In genomic region chr9:115717298-115717697, GRCh38 we compare ENCODE assay signal across 28 cellular contexts.
DNase-seq lines count a peak whose midpoint lies in the region; ATAC-seq and TF ChIP-seq lines count a peak whose summit lies in the region.
"Had no signal": no experiment of that assay in that cellular context is flagged by ENCODE, and none has a peak within 500 bp of the region (broad histone marks: within the 10 kb centered on the region; RNA-seq: fewer than 3 reads in every experiment).

No MANE protein-coding gene starts in this region.

- H3K18ac ChIP-seq in trophoblast cell (ENCODE audit: low read length) = no peak overlapping the region

- H3K4me1 ChIP-seq in trophoblast cell (ENCODE audit: control insufficient read depth in 1 of 2, insufficient read depth in 2 of 2, low read length in 2 of 2) (no peaks in the 10 kb centered on the region), vagina (no peaks in the 10 kb centered on the region)
- H3K4me1 ChIP-seq: BLaER1, Caco-2, heart right ventricle, sigmoid colon, SJSA1, transverse colon had no signal

- no peak overlapping the region for H2BK12ac ChIP-seq in trophoblast cell (ENCODE audit: low read length)

- no peak for TF ChIP-seq CTCF in brain microvascular endothelial cell (IDR thresholded peaks at IDR 0.05; ENCODE audit: low read depth, low read length, missing control alignments)
- no peak for TF ChIP-seq CTCF in fibroblast of pulmonary artery (IDR thresholded peaks at IDR 0.05; ENCODE audit: low read length, missing control alignments)
- no peak for TF ChIP-seq CTCF in vagina (IDR thresholded peaks at IDR 0.05)

- no peak overlapping the region for H3K27ac Mint-ChIP-seq in effector memory CD8-positive, alpha-beta T cell
- H3K27ac Mint-ChIP-seq: activated naive CD8-positive, alpha-beta T cell; mesothelial cell of epicardium; naive B cell; stimulated activated effector memory CD8-positive, alpha-beta T cell treated with anti-CD3 and anti-CD28 coated beads, Interleukin-12 subunit alpha, Interleukin-12 subunit beta, amount 100 ng/mL, for 72 hours; T-cell had no signal

- intact Hi-C loops in vagina (cut with DNase I) = no loop called here

- no peak overlapping the region for H4K91ac ChIP-seq in trophoblast cell (ENCODE audit: low read depth, low read length)

- H3K9me3 ChIP-seq in trophoblast cell (ENCODE audit: insufficient read depth, low read depth, low read length) = no peaks in the 10 kb centered on the region
- no peaks in the 10 kb centered on the region for H3K9me3 ChIP-seq in vagina
- H3K9me3 ChIP-seq: BLaER1, Caco-2, sigmoid colon, SJSA1, transverse colon had no signal

- no peak overlapping the region for H4K12ac ChIP-seq in trophoblast cell (ENCODE audit: low read depth, low read length)

- ATAC-seq in HG03025 (IDR thresholded peaks at IDR 0.05; ENCODE audit: low FRiP score, unreplicated experiment) = no peak
- no peak for ATAC-seq in effector memory CD8-positive, alpha-beta T cell (replicated peaks)
- ATAC-seq: heart right ventricle; left ventricle myocardium superior; stimulated activated effector memory CD8-positive, alpha-beta T cell treated with anti-CD3 and anti-CD28 coated beads, Interleukin-12 subunit alpha, Interleukin-12 subunit beta, amount 100 ng/mL, for 72 hours; T-cell had no signal

- H3K4me3 ChIP-seq in brain microvascular endothelial cell (ENCODE audit: low read depth, low read length) (no peak overlapping the region), fibroblast of pulmonary artery (replicated peaks; ENCODE audit: low read depth, low read length) (no peak overlapping the region), trophoblast cell (ENCODE audit: low read depth, low read length) (no peak overlapping the region), vagina (no peak overlapping the region)
- H3K4me3 ChIP-seq: BLaER1, heart right ventricle, sigmoid colon, SJSA1, transverse colon had no signal

- H2BK120ac ChIP-seq in trophoblast cell (ENCODE audit: insufficient read depth, low read length, poor library complexity) = no peak overlapping the region

- no peak overlapping the region for H3K4me2 ChIP-seq in trophoblast cell (ENCODE audit: low read length)
- H3K4me2 ChIP-seq: BLaER1 had no signal

- H3K36me3 ChIP-seq in brain microvascular endothelial cell (replicated peaks) = no peaks in the 10 kb centered on the region
- H3K36me3 ChIP-seq in trophoblast cell (ENCODE audit: control insufficient read depth in 1 of 2, insufficient read depth in 2 of 2, low read length in 2 of 2) = no peaks in the 10 kb centered on the region
- no peaks in the 10 kb centered on the region for H3K36me3 ChIP-seq in vagina
- H3K36me3 ChIP-seq: BLaER1, heart right ventricle, sigmoid colon, SJSA1, transverse colon had no signal

- H3K27me3 ChIP-seq in brain microvascular endothelial cell (replicated peaks) = no peaks in the 10 kb centered on the region
- no peaks in the 10 kb centered on the region for H3K27me3 ChIP-seq in trophoblast cell (ENCODE audit: insufficient read depth, low read length)
- no peaks in the 10 kb centered on the region for H3K27me3 ChIP-seq in vagina
- H3K27me3 ChIP-seq: BLaER1, heart right ventricle, sigmoid colon, SJSA1, transverse colon had no signal

- no peak overlapping the region for H3K9ac ChIP-seq in trophoblast cell (ENCODE audit: low read length)
- H3K9ac ChIP-seq: BLaER1 had no signal

- TF ChIP-seq POLR2A in vagina (IDR thresholded peaks at IDR 0.05) = no peak

- peak overlapping the region; percentile 22 for H3K27ac ChIP-seq in brain microvascular endothelial cell
- H3K27ac ChIP-seq in trophoblast cell (ENCODE audit: low read depth, low read length) = no peak overlapping the region
- H3K27ac ChIP-seq in vagina = no peak overlapping the region
- H3K27ac ChIP-seq: BLaER1, heart right ventricle, sigmoid colon, SJSA1, transverse colon had no signal

- DNase-seq in HS-5 (ENCODE audit: low read depth) = peak; percentile 69
- DNase-seq in brain microvascular endothelial cell = no peak
- DNase-seq in fibroblast of pulmonary artery (ENCODE audit: low read depth) = peak; percentile 42
- peak; percentile 24 to 76 for DNase-seq in trophoblast cell
- DNase-seq in COLO829 (ENCODE audit: low spot score) = no peak
- no peak for DNase-seq in effector memory CD8-positive, alpha-beta T cell
- no peak for DNase-seq in vagina (ENCODE audit: extremely low spot score in 2 of 2)
- DNase-seq: activated CD4-positive, alpha-beta T cell treated with anti-CD3 and anti-CD28 coated beads for 48 hours; activated effector memory CD4-positive, alpha-beta T cell treated with anti-CD3 and anti-CD28 coated beads, Interleukin-2, amount 50 U/mL, for 16 hours; aorta; Caco-2; central memory CD4-positive, alpha-beta T cell; heart right ventricle; kidney; left ventricle myocardium superior; naive B cell; NCI-H1105 treated with DMSO at 0.1 percent for 48 hours; NCI-H187 treated with DMSO at 0.1 percent for 48 hours; NCI-H2171; sigmoid colon; T-cell; transverse colon had no signal

- H3K4me3 Mint-ChIP-seq in effector memory CD8-positive, alpha-beta T cell = no peak overlapping the region
- H3K4me3 Mint-ChIP-seq: activated naive CD8-positive, alpha-beta T cell; mesothelial cell of epicardium; naive B cell; stimulated activated effector memory CD8-positive, alpha-beta T cell treated with anti-CD3 and anti-CD28 coated beads, Interleukin-12 subunit alpha, Interleukin-12 subunit beta, amount 100 ng/mL, for 72 hours; T-cell had no signal

- H2AFZ ChIP-seq in trophoblast cell (ENCODE audit: insufficient read depth, low read length, poor library complexity) = no peak overlapping the region

- in situ Hi-C loops in brain microvascular endothelial cell (cut with HindIII; ENCODE audit: low pct_ligation_motif_present, low sequenced_read_pairs) = no loop called here

- H3K79me2 ChIP-seq in trophoblast cell (ENCODE audit: control insufficient read depth, insufficient read depth, low read length, poor library complexity) = no peaks in the 10 kb centered on the region

- no peak overlapping the region for H3K14ac ChIP-seq in trophoblast cell (ENCODE audit: low read length)

- H3K4me1 Mint-ChIP-seq in effector memory CD8-positive, alpha-beta T cell (ENCODE audit: low read depth in 2 of 2) = no peaks in the 10 kb centered on the region
- H3K4me1 Mint-ChIP-seq: naive B cell; stimulated activated effector memory CD8-positive, alpha-beta T cell treated with anti-CD3 and anti-CD28 coated beads, Interleukin-12 subunit alpha, Interleukin-12 subunit beta, amount 100 ng/mL, for 72 hours; T-cell had no signal

- no peak overlapping the region for H3K23ac ChIP-seq in trophoblast cell (ENCODE audit: low read length)

- no peak overlapping the region for H3K4ac ChIP-seq in trophoblast cell (ENCODE audit: low read depth, low read length)

- no peak overlapping the region for H4K8ac ChIP-seq in trophoblast cell (ENCODE audit: low read depth, low read length)

- H3K9me3 Mint-ChIP-seq in effector memory CD8-positive, alpha-beta T cell = peaks cover 7% of the 10 kb centered on the region in 2 donors

- H2AK5ac ChIP-seq in trophoblast cell (ENCODE audit: low read length) = no peak overlapping the region

- no peaks in the 10 kb centered on the region for H3K36me3 Mint-ChIP-seq in effector memory CD8-positive, alpha-beta T cell (ENCODE audit: insufficient read depth)
- H3K36me3 Mint-ChIP-seq: activated naive CD8-positive, alpha-beta T cell; mesothelial cell of epicardium; naive B cell; stimulated activated effector memory CD8-positive, alpha-beta T cell treated with anti-CD3 and anti-CD28 coated beads, Interleukin-12 subunit alpha, Interleukin-12 subunit beta, amount 100 ng/mL, for 72 hours; T-cell had no signal

- H3K79me1 ChIP-seq in trophoblast cell (ENCODE audit: low read length) = peaks cover 12% of the 10 kb centered on the region

- H3K27me3 Mint-ChIP-seq in effector memory CD8-positive, alpha-beta T cell = no peaks in the 10 kb centered on the region
- H3K27me3 Mint-ChIP-seq: T-cell had no signal

- no peak overlapping the region for H2BK5ac ChIP-seq in trophoblast cell (ENCODE audit: low read depth, low read length, poor library complexity)

Comparison
In these comparisons a context has a peak if more than half of its experiments do, and no peak if none do; other contexts are left out.
1. DNase-seq: peak in HS-5 (single experiment), fibroblast of pulmonary artery (single experiment) and trophoblast cell (2 of 2); none in brain microvascular endothelial cell (single experiment), COLO829 (single experiment), effector memory CD8-positive, alpha-beta T cell (0 of 3) and vagina (0 of 2).